ENCODE assay signal across 8 cellular contexts in genomic region chr17:65228734-65229390, GRCh38.
DNase-seq lines count a peak whose midpoint lies in the region; ATAC-seq and TF ChIP-seq lines count a peak whose summit lies in the region.

No MANE protein-coding gene starts in this region.

- no peak overlapping the region for H3K27ac ChIP-seq in cardiac muscle cell
- H3K27ac ChIP-seq in coronary artery: no peak overlapping the region

- ATAC-seq in left ventricle myocardium superior (no peak), HG03439 (IDR thresholded peaks at IDR 0.05; ENCODE audit: unreplicated experiment) (peak; percentile 72)

- DNase-seq in cardiac muscle cell (ENCODE audit: low read depth in 1 of 2, low spot score in 1 of 2) (peak; percentile 4 to 93), left ventricle myocardium superior (no peak), SKM-1 (lab: John Stamatoyannopoulos, UW; ENCODE audit: unreplicated experiment) (peak; percentile 60), coronary artery (ENCODE audit: low spot score) (no peak), RKO (ENCODE audit: low spot score) (no peak), cerebellar cortex (ENCODE audit: low spot score) (no peak)
- DNase-seq in stimulated activated CD4-positive, alpha-beta T cell treated with anti-CD3 and anti-CD28 coated beads, Interleukin-4, amount 100 ng/mL, for 4 hours: peak; percentile 20 to 34

- H3K36me3 ChIP-seq in cardiac muscle cell: no peaks in the 10 kb centered on the region

- intact Hi-C loops in left ventricle myocardium superior (cut with micrococcal nuclease): no loop called here

- H3K9me3 ChIP-seq in cardiac muscle cell (ENCODE audit: low read depth): no peaks in the 10 kb centered on the region

- H3K4me1 ChIP-seq in cardiac muscle cell (ENCODE audit: low read depth): peaks cover 3% of the 10 kb centered on the region

- H3K27me3 ChIP-seq in cardiac muscle cell: no peaks in the 10 kb centered on the region

- no peak for TF ChIP-seq CTCF in cardiac muscle cell (IDR thresholded peaks at IDR 0.05; ENCODE audit: low read depth, low read length)
- no peak for TF ChIP-seq CTCF in coronary artery (IDR thresholded peaks at IDR 0.05)

- H3K4me3 ChIP-seq in cardiac muscle cell: no peak overlapping the region
- peak overlapping the region; percentile 21 for H3K4me3 ChIP-seq in coronary artery

Comparison
In these comparisons a context has a peak if more than half of its experiments do, and no peak if none do; other contexts are left out.
1. DNase-seq: peak in cardiac muscle cell (2 of 2), SKM-1 (single experiment) and stimulated activated CD4-positive, alpha-beta T cell treated with anti-CD3 and anti-CD28 coated beads, Interleukin-4, amount 100 ng/mL, for 4 hours (2 of 2); none in left ventricle myocardium superior (single experiment), coronary artery (single experiment), RKO (single experiment) and cerebellar cortex (single experiment).